8 cellular contexts compared by ENCODE assay signal in genomic region chr9:68643901-68644809, GRCh38.
DNase-seq lines count a peak whose midpoint lies in the region; ATAC-seq and TF ChIP-seq lines count a peak whose summit lies in the region.

No MANE protein-coding gene starts in this region.

- POLR2A ChIA-PET in activated B cell treated with CpG ODN at 0.5 μM for 24 hours (lab: Charles Lee), result interaction anchor here (0.7 to 1.2 kb wide), 5 partner anchors 20 to 66 kb away, joined by 3 to 11 read pairs (median 3); partner anchors contain the start of gene PIP5K1B

- in situ Hi-C loops in GM13976 (cut with MboI; ENCODE audit: low sequenced_read_pairs, unreplicated experiment), result no loop called here

- peak overlapping the region; percentile 94 for H3K27ac Mint-ChIP-seq in activated B cell treated with CpG ODN at 0.5 μM for 24 hours

- H3K4me3 Mint-ChIP-seq in activated B cell treated with CpG ODN at 0.5 μM for 24 hours, result peak overlapping the region; percentile 73

- H3K9me3 Mint-ChIP-seq in activated B cell treated with CpG ODN at 0.5 μM for 24 hours, result no peaks in the 10 kb centered on the region

- intact Hi-C loops in activated B cell treated with CpG ODN at 0.5 μM for 24 hours (cut with micrococcal nuclease), result loop anchor here (1.0 to 10.0 kb wide), 6 partner anchors 9 to 1771 kb away; partner anchors contain the start of genes KLF9 and PTAR1

- no peaks in the 10 kb centered on the region for H3K27me3 Mint-ChIP-seq in activated B cell treated with CpG ODN at 0.5 μM for 24 hours

- no peaks in the 10 kb centered on the region for H3K36me3 Mint-ChIP-seq in activated B cell treated with CpG ODN at 0.5 μM for 24 hours (ENCODE audit: low read depth)

- CTCF ChIA-PET in activated B cell treated with CpG ODN at 0.5 μM for 24 hours (lab: Charles Lee), result interaction anchor here (0.9 to 1.8 kb wide), 4 partner anchors 14 to 61 kb away, joined by 3 to 9 read pairs (median 4); partner anchors contain the start of gene PIP5K1B

- DNase-seq in GM13976 (ENCODE audit: low spot score) (peak; percentile 38), activated B cell treated with CpG ODN at 0.5 μM for 24 hours (peak; percentile 31), hepatic stellate cell (ENCODE audit: low spot score) (no peak), NOMO-1 (lab: John Stamatoyannopoulos, UW; ENCODE audit: unreplicated experiment in 2 of 2) (no peak), omental fat pad (ENCODE audit: low spot score) (no peak), dermis blood vessel endothelial cell (no peak)

- peaks cover 93% of the 10 kb centered on the region for H3K4me1 Mint-ChIP-seq in activated B cell treated with CpG ODN at 0.5 μM for 24 hours

- TF ChIP-seq CTCF in GM13976 (IDR thresholded peaks at IDR 0.05; ENCODE audit: borderline replicate concordance, control extremely low read depth, extremely low read depth, insufficient read depth, missing control alignments) (no peak), activated B cell treated with CpG ODN at 0.5 μM for 24 hours (IDR thresholded peaks at IDR 0.05) (no peak), omental fat pad (IDR thresholded peaks at IDR 0.05) (no peak)

- peak; percentile 59 for ATAC-seq in GM21381 (IDR thresholded peaks at IDR 0.05; ENCODE audit: unreplicated experiment)
- peak; percentile 73 for ATAC-seq in HG03175 (IDR thresholded peaks at IDR 0.05; ENCODE audit: unreplicated experiment)
- ATAC-seq in activated B cell treated with CpG ODN at 0.5 μM for 24 hours (ENCODE audit: low read depth), result peak; percentile 63
- ATAC-seq in omental fat pad (ENCODE audit: low FRiP score), result no peak

Comparison
In these comparisons a context has a peak if more than half of its experiments do, and no peak if none do; other contexts are left out.
1. DNase-seq: peak in GM13976 (single experiment) and activated B cell treated with CpG ODN at 0.5 μM for 24 hours (single experiment); none in hepatic stellate cell (single experiment), NOMO-1 (0 of 2), omental fat pad (single experiment) and dermis blood vessel endothelial cell (single experiment).